Comparison of ENCODE assay signal across 9 cellular contexts in the genomic region with DNA sequence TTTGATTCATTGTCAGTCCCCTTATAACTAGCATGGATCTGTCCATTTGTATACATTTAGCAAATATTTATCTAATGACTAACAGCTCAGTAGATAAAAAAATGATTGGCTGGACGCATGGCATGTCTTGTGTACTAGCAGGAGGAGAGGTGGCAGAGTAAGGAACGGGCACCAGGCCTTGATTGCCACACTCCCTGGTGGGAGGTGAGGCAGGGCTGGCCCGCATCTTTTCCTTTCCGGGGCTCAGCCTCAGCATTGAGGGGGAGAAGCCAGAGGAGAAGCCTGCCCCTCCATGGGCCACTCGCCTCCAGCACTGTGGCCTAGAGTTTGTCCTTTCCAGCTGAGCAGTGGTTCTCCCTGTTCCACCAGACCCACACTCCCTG.
DNase-seq lines count a peak whose midpoint lies in the region; ATAC-seq and TF ChIP-seq lines count a peak whose summit lies in the region.
"Had no signal": no experiment of that assay in that cellular context is flagged by ENCODE, and none has a peak within 500 bp of the region (broad histone marks: within the 10 kb centered on the region; RNA-seq: fewer than 3 reads in every experiment).

No MANE protein-coding gene starts in this region.

- H3K4me1 ChIP-seq in mammary epithelial cell (ENCODE audit: insufficient read depth, low read length) (peaks cover 6% of the 10 kb centered on the region), uterus (no peaks in the 10 kb centered on the region), prostate gland (replicated peaks) (no peaks in the 10 kb centered on the region)

- no peak overlapping the region for H3K9ac ChIP-seq in mammary epithelial cell (ENCODE audit: insufficient read depth, low read length)

- dilution Hi-C loops in mammary epithelial cell (cut with HindIII; ENCODE audit: low sequenced_read_pairs) = no loop called here

- CTCF ChIA-PET in mammary epithelial cell (lab: Charles Lee; ENCODE audit: low non-redundant PET) = no interaction called here
- CTCF ChIA-PET in activated CD4-positive, alpha-beta T cell treated with anti-CD3 and anti-CD28 coated beads for 36 hours (lab: Charles Lee) = no interaction called here

- H4K20me1 ChIP-seq in mammary epithelial cell (ENCODE audit: insufficient read depth, low read length) = no peaks in the 10 kb centered on the region

- POLR2A ChIA-PET in activated CD4-positive, alpha-beta T cell treated with anti-CD3 and anti-CD28 coated beads for 36 hours (lab: Charles Lee) = interaction anchor here (0.7 kb wide), 1 partner anchor 658 kb away, joined by 4 read pairs; no protein-coding TSS in a partner anchor

- in situ Hi-C loops in T47D (cut with HindIII; ENCODE audit: low pct_unique_long_range_greater_than_20kb, low sequenced_read_pairs) (no loop called here), mammary epithelial cell (cut with MboI; ENCODE audit: low sequenced_read_pairs in 2 of 2) (no loop called here)

- H3K4me1 Mint-ChIP-seq in activated CD4-positive, alpha-beta T cell treated with anti-CD3 and anti-CD28 coated beads for 36 hours = no peaks in the 10 kb centered on the region

- H3K27ac Mint-ChIP-seq in activated CD4-positive, alpha-beta T cell treated with anti-CD3 and anti-CD28 coated beads for 36 hours = no peak overlapping the region

- DNase-seq in T47D (ENCODE audit: low read depth in 1 of 2, low spot score in 1 of 2) = peak; percentile 16 to 44
- DNase-seq in mammary epithelial cell = no peak
- peak; percentile 65 for DNase-seq in MG63
- peak; percentile 52 for DNase-seq in choroid plexus epithelial cell (ENCODE audit: low read depth)
- DNase-seq in uterus = no peak
- no peak for DNase-seq in NOMO-1 (lab: John Stamatoyannopoulos, UW; ENCODE audit: unreplicated experiment in 2 of 2)
- DNase-seq in activated CD4-positive, alpha-beta T cell treated with anti-CD3 and anti-CD28 coated beads for 36 hours = no peak
- DNase-seq in prostate gland (ENCODE audit: low spot score) = no peak
- DNase-seq: stimulated activated CD4-positive, alpha-beta T cell treated with anti-CD3 and anti-CD28 coated beads, Interleukin-12 subunit alpha, Interleukin-12 subunit beta, amount 100 ng/mL, for 4 hours had no signal

- H3K4me2 ChIP-seq in mammary epithelial cell (ENCODE audit: insufficient read depth, low read depth, low read length) = no peak overlapping the region

- H3K36me3 Mint-ChIP-seq in activated CD4-positive, alpha-beta T cell treated with anti-CD3 and anti-CD28 coated beads for 36 hours (ENCODE audit: low read depth) = peaks cover 12% of the 10 kb centered on the region

- intact Hi-C loops in mammary epithelial cell (cut with micrococcal nuclease) (no loop called here), uterus (cut with DNase I; ENCODE audit: low total_unique reads) (no loop called here), prostate gland (cut with DNase I) (no loop called here)
- intact Hi-C loops in activated CD4-positive, alpha-beta T cell treated with anti-CD3 and anti-CD28 coated beads for 36 hours (cut with DNase I, micrococcal nuclease) = no loop called here

- WGBS in mammary epithelial cell (ENCODE audit: low coverage, missing lambda C conversion rate) = 90% methylated on average over 5 of the region's 5 CpGs
- WGBS in prostate gland = 39% methylated on average over 5 of the region's 5 CpGs

- H3K79me2 ChIP-seq in mammary epithelial cell (ENCODE audit: insufficient read depth, low read length) = no peaks in the 10 kb centered on the region

- H3K9me3 ChIP-seq in mammary epithelial cell (replicated peaks; ENCODE audit: insufficient read depth, low read length) = no peaks in the 10 kb centered on the region
- no peaks in the 10 kb centered on the region for H3K9me3 ChIP-seq in MG63
- H3K9me3 ChIP-seq in uterus = no peaks in the 10 kb centered on the region
- no peaks in the 10 kb centered on the region for H3K9me3 ChIP-seq in prostate gland

- H3K27ac ChIP-seq in mammary epithelial cell (ENCODE audit: insufficient read depth, low read depth, low read length) (no peak overlapping the region), uterus (peak overlapping the region; percentile 54 to 67), prostate gland (peak overlapping the region in 1 of 2 donors; percentile 55)

- no peaks in the 10 kb centered on the region for H3K27me3 ChIP-seq in mammary epithelial cell (ENCODE audit: insufficient read depth, low read length)
- no peaks in the 10 kb centered on the region for H3K27me3 ChIP-seq in MG63
- H3K27me3 ChIP-seq in uterus = no peaks in the 10 kb centered on the region
- no peaks in the 10 kb centered on the region for H3K27me3 ChIP-seq in prostate gland (replicated peaks; ENCODE audit: insufficient read depth)

- H3K4me3 ChIP-seq in mammary epithelial cell (replicated peaks in 1 of 3; ENCODE audit: insufficient read depth in 1 of 3, low read depth in 2 of 3, low read length in 3 of 3) (no peak overlapping the region), MG63 (no peak overlapping the region), choroid plexus epithelial cell (ENCODE audit: low read depth, low read length) (no peak overlapping the region), uterus (no peak overlapping the region), prostate gland (no peak overlapping the region)

- BruUV-seq in mammary epithelial cell (replicated peaks; lab: Mats Ljungman, UMichigan) = no TSS peak

- no peak for TF ChIP-seq CTCF in mammary epithelial cell (conservative IDR thresholded peaks at IDR 0.05 in 1 of 2, IDR thresholded peaks at IDR 0.05 in 1 of 2; ENCODE audit: extremely low read depth in 1 of 2, insufficient read depth in 1 of 2, low read depth in 1 of 2, low read length in 2 of 2)
- TF ChIP-seq CTCF in choroid plexus epithelial cell (conservative IDR thresholded peaks at IDR 0.05; ENCODE audit: low read depth, low read length) = no peak
- no peak for TF ChIP-seq CTCF in uterus (IDR thresholded peaks at IDR 0.05)
- no peak for TF ChIP-seq CTCF in prostate gland (IDR thresholded peaks at IDR 0.05)

- H2AFZ ChIP-seq in mammary epithelial cell (ENCODE audit: low read depth, low read length) = no peak overlapping the region

- no peak for ATAC-seq in activated CD4-positive, alpha-beta T cell treated with anti-CD3 and anti-CD28 coated beads for 36 hours

- no peaks in the 10 kb centered on the region for H3K27me3 Mint-ChIP-seq in activated CD4-positive, alpha-beta T cell treated with anti-CD3 and anti-CD28 coated beads for 36 hours

- H3K9me3 Mint-ChIP-seq in activated CD4-positive, alpha-beta T cell treated with anti-CD3 and anti-CD28 coated beads for 36 hours (ENCODE audit: low read depth) = no peaks in the 10 kb centered on the region

- no peak overlapping the region for H3K4me3 Mint-ChIP-seq in activated CD4-positive, alpha-beta T cell treated with anti-CD3 and anti-CD28 coated beads for 36 hours

- H3K36me3 ChIP-seq in mammary epithelial cell (ENCODE audit: insufficient read depth, low read length) (no peaks in the 10 kb centered on the region), MG63 (no peaks in the 10 kb centered on the region; the same call in 1 of the 2 replicates), uterus (no peaks in the 10 kb centered on the region), prostate gland (no peaks in the 10 kb centered on the region)

- TF ChIP-seq POLR2A in uterus (IDR thresholded peaks at IDR 0.05) = no peak
- no peak for TF ChIP-seq POLR2A in prostate gland (IDR thresholded peaks at IDR 0.05)

Comparison
In these comparisons a context has a peak if more than half of its experiments do, and no peak if none do; other contexts are left out.
1. DNase-seq: peak in T47D (2 of 2), MG63 (single experiment) and choroid plexus epithelial cell (single experiment); none in mammary epithelial cell (single experiment), uterus (0 of 2), NOMO-1 (0 of 2), activated CD4-positive, alpha-beta T cell treated with anti-CD3 and anti-CD28 coated beads for 36 hours (single experiment) and prostate gland (single experiment).